In genomic region chr21:32113486-32113885, GRCh38 we compare ENCODE assay signal across 30 cellular contexts.
"Had no signal": no experiment of that assay in that cellular context is flagged by ENCODE, and none has a peak within 500 bp of the region (broad histone marks: within the 10 kb centered on the region; RNA-seq: fewer than 3 reads in every experiment).

No MANE protein-coding gene starts in this region.

- H3K27ac ChIP-seq: colonic mucosa, coronary artery, dorsolateral prefrontal cortex, epithelial cell of prostate, esophagus muscularis mucosa, esophagus squamous epithelium, foreskin keratinocyte, gastrocnemius medialis, gastroesophageal sphincter, heart left ventricle, heart right ventricle, hepatocyte had no signal

- H3K79me2 ChIP-seq: hepatocyte had no signal

- H3K36me3 ChIP-seq: colonic mucosa, esophagus muscularis mucosa, esophagus squamous epithelium, gastrocnemius medialis, gastroesophageal sphincter, heart left ventricle, heart right ventricle had no signal

- H3K4me2 ChIP-seq: hepatocyte had no signal

- H3K27me3 Mint-ChIP-seq: dendritic cell treated with granulocyte-macrophage colony-stimulating factor and Interleukin-4, amounts not matched to agents 40 ng/mL and 50 ng/mL, for 4 days had no signal

- H3K4me3 ChIP-seq: colonic mucosa, coronary artery, dorsolateral prefrontal cortex, esophagus muscularis mucosa, esophagus squamous epithelium, gastrocnemius medialis, gastroesophageal sphincter, heart left ventricle, heart right ventricle, hepatocyte had no signal

- H3K27ac Mint-ChIP-seq: dendritic cell treated with granulocyte-macrophage colony-stimulating factor and Interleukin-4, amounts not matched to agents 40 ng/mL and 50 ng/mL, for 4 days; effector memory CD8-positive, alpha-beta T cell; endodermal cell had no signal

- H3K4me3 Mint-ChIP-seq: dendritic cell treated with granulocyte-macrophage colony-stimulating factor and Interleukin-4, amounts not matched to agents 40 ng/mL and 50 ng/mL, for 4 days; effector memory CD8-positive, alpha-beta T cell; endodermal cell had no signal

- H3K27me3 ChIP-seq: colonic mucosa, dorsolateral prefrontal cortex, esophagus muscularis mucosa, esophagus squamous epithelium, foreskin keratinocyte, gastrocnemius medialis, gastroesophageal sphincter, heart left ventricle, heart right ventricle, hepatocyte had no signal

- DNase-seq: colonic mucosa; cortex of kidney; dermis blood vessel endothelial cell; dorsolateral prefrontal cortex; effector CD4-positive, alpha-beta T cell; effector CD8-positive, alpha-beta T cell; effector memory CD4-positive, alpha-beta T cell; effector memory CD8-positive, alpha-beta T cell; endodermal cell; erythroblast; esophagus squamous epithelium; foreskin fibroblast; foreskin keratinocyte; foreskin melanocyte; gastrocnemius medialis; glutamatergic neuron; head of caudate nucleus; heart left ventricle; heart right ventricle had no signal

- H3K4me1 Mint-ChIP-seq: endodermal cell had no signal

- H3K9me3 ChIP-seq: colonic mucosa, esophagus muscularis mucosa, esophagus squamous epithelium, gastrocnemius medialis, gastroesophageal sphincter had no signal

- ATAC-seq: effector memory CD8-positive, alpha-beta T cell; esophagus mucosa; foreskin keratinocyte; gastrocnemius medialis; gastroesophageal sphincter; heart left ventricle; heart right ventricle had no signal

- FAIRE-seq: colon, endometrium, endothelial cell of umbilical vein, frontal cortex had no signal

- H3K4me1 ChIP-seq: colonic mucosa, esophagus muscularis mucosa, esophagus squamous epithelium, foreskin keratinocyte, gastrocnemius medialis, gastroesophageal sphincter, heart left ventricle, heart right ventricle had no signal

- H3K9me3 Mint-ChIP-seq: dendritic cell treated with granulocyte-macrophage colony-stimulating factor and Interleukin-4, amounts not matched to agents 40 ng/mL and 50 ng/mL, for 4 days; endodermal cell had no signal

- H2AFZ ChIP-seq: hepatocyte had no signal
